8 cellular contexts compared by ENCODE assay signal in the genomic region with DNA sequence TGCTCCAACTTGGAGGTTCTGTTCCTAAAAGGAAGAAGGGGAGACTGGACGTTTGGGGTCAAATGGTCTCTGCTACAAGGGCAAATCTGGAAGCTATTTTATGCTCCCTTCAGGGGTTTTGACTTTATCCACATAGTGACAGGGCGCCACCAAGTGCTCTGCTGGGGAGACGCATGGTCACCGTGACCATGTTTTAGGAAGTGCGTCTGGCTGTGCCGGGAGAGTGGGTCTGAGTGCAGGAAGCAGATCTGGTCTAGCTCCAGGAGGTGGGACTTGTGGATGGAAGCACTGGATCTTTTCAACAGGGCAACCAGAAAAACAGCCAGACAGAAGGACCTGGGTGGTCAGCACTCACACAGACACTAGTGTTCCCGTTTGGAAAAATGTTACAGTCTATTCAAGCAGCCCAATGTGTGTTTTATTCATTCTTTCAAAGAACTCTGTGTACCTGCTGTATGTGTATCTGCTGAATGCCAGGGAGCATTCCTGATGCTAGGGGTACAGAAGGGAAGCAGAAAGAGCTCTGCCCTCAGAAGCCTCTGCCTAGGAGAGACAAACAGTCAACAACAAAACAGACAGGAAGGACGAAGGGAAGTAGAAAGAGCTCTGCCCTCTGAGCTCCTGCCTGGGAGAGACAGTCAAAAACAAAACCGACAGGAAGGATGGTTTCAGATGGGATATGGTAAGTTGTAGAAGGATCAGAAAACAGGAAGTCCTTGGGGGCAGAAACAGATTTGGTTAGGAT. TPM values are rescaled to one million over a fixed set of nuclear protein-coding genes. Genes with fewer than 3 reads are reported as not detected.
DNase-seq lines count a peak whose midpoint lies in the region; ATAC-seq lines count a peak whose summit lies in the region.

No MANE protein-coding gene starts in this region.

- peak; percentile 83 for ATAC-seq in HG02973 (IDR thresholded peaks at IDR 0.05; ENCODE audit: unreplicated experiment)

- no peaks in the 10 kb centered on the region for H3K27me3 Mint-ChIP-seq in activated CD4-positive, alpha-beta T cell treated with anti-CD3 and anti-CD28 coated beads, Interleukin-2, amount 10 ng/mL, durations not matched to agents 7 days and 5 days

- CTCF ChIA-PET in activated CD4-positive, alpha-beta T cell treated with anti-CD3 and anti-CD28 coated beads, Interleukin-2, amount 10 ng/mL, durations not matched to agents 7 days and 5 days (lab: Charles Lee): interaction anchor here (0.5 to 5.3 kb wide), 19 partner anchors 8 to 268 kb away, joined by 3 to 59 read pairs (median 4); no protein-coding TSS in a partner anchor

- no peaks in the 10 kb centered on the region for H3K9me3 Mint-ChIP-seq in activated CD4-positive, alpha-beta T cell treated with anti-CD3 and anti-CD28 coated beads, Interleukin-2, amount 10 ng/mL, durations not matched to agents 7 days and 5 days

- DNase-seq in activated gamma-delta T cell treated with Interleukin-2 at 50 U/mL for 16 hours (peak; percentile 51), activated gamma-delta T cell (lab: John Stamatoyannopoulos, UW) (no peak), NCI-H510A (lab: John Stamatoyannopoulos, UW) (peak; percentile 51), lung microvascular endothelial cell (ENCODE audit: low read depth in 2 of 2) (peak; percentile 78 to 92)
- DNase-seq in activated CD4-positive, alpha-beta T cell treated with anti-CD3 and anti-CD28 coated beads, Interleukin-2, amount 10 ng/mL, durations not matched to agents 7 days and 5 days: peak; percentile 63
- DNase-seq in effector CD4-positive, alpha-beta T cell: peak; percentile 44
- DNase-seq in stimulated activated CD8-positive, alpha-beta memory T cell treated with anti-CD3 and anti-CD28 coated beads, Interleukin-15, amount 100 ng/mL, for 4 hours (ENCODE audit: low read depth in 2 of 2): peak; percentile 17 to 23

- H3K4me1 Mint-ChIP-seq in activated CD4-positive, alpha-beta T cell treated with anti-CD3 and anti-CD28 coated beads, Interleukin-2, amount 10 ng/mL, durations not matched to agents 7 days and 5 days: peaks cover 23% of the 10 kb centered on the region

- H3K36me3 Mint-ChIP-seq in activated CD4-positive, alpha-beta T cell treated with anti-CD3 and anti-CD28 coated beads, Interleukin-2, amount 10 ng/mL, durations not matched to agents 7 days and 5 days (ENCODE audit: low read depth): no peaks in the 10 kb centered on the region

- POLR2A ChIA-PET in activated CD4-positive, alpha-beta T cell treated with anti-CD3 and anti-CD28 coated beads, Interleukin-2, amount 10 ng/mL, durations not matched to agents 7 days and 5 days (lab: Charles Lee): interaction anchor here (1.1 to 1.2 kb wide), 2 partner anchors 12 to 14 kb away, joined by 4 to 9 read pairs; partner anchors contain the start of gene IMPA2

- peak overlapping the region; percentile 83 for H3K27ac Mint-ChIP-seq in activated CD4-positive, alpha-beta T cell treated with anti-CD3 and anti-CD28 coated beads, Interleukin-2, amount 10 ng/mL, durations not matched to agents 7 days and 5 days

- H3K4me3 Mint-ChIP-seq in activated CD4-positive, alpha-beta T cell treated with anti-CD3 and anti-CD28 coated beads, Interleukin-2, amount 10 ng/mL, durations not matched to agents 7 days and 5 days: peak overlapping the region; percentile 35

RNA-seq across cellular contexts. Expression of gene IMPA2, which starts 14.3 kb away (rescaled TPM):
- total RNA-seq in activated CD4-positive, alpha-beta T cell treated with anti-CD3 and anti-CD28 coated beads, Interleukin-2, amount 10 ng/mL, durations not matched to agents 7 days and 5 days: 10 to 100 TPM; 18.6 to 20.4 TPM
- total RNA-seq in lung microvascular endothelial cell: 3.1 and 11.1 TPM in 2 replicates
